ENCODE assay signal across 20 cellular contexts in genomic region chr1:229988534-229988933, GRCh38.
"Had no signal": no experiment of that assay in that cellular context is flagged by ENCODE, and none has a peak within 500 bp of the region (broad histone marks: within the 10 kb centered on the region; RNA-seq: fewer than 3 reads in every experiment).

No MANE protein-coding gene starts in this region.

- H3K9me3 ChIP-seq: esophagus squamous epithelium, neutrophil, right atrium auricular region, stomach, thoracic aorta, transverse colon had no signal

- H3K27ac Mint-ChIP-seq: naive thymus-derived CD8-positive, alpha-beta T cell had no signal

- DNase-seq: effector memory CD4-positive, alpha-beta T cell; esophagus squamous epithelium; foreskin fibroblast; head of caudate nucleus; hypothalamus; kidney glomerular epithelial cell; mammary epithelial cell; naive thymus-derived CD8-positive, alpha-beta T cell; posterior cingulate gyrus; small intestine; stimulated activated CD4-positive, alpha-beta T cell treated with anti-CD3 and anti-CD28 coated beads, Interleukin-12 subunit alpha, Interleukin-12 subunit beta, amount 100 ng/mL, for 4 hours; stimulated activated naive CD4-positive, alpha-beta T cell; stomach; substantia nigra; transverse colon had no signal

- H3K36me3 ChIP-seq: esophagus squamous epithelium, neutrophil, right atrium auricular region, stomach, thoracic aorta, transverse colon had no signal

- H3K4me1 ChIP-seq: esophagus squamous epithelium, right atrium auricular region, stomach had no signal

- H3K27ac ChIP-seq: epithelial cell of prostate, esophagus squamous epithelium, neutrophil, right atrium auricular region, stomach, thoracic aorta, transverse colon had no signal

- H3K4me3 Mint-ChIP-seq: naive thymus-derived CD8-positive, alpha-beta T cell had no signal

- H3K4me3 ChIP-seq: esophagus squamous epithelium, right atrium auricular region, stomach, thoracic aorta, transverse colon had no signal

- ATAC-seq: naive thymus-derived CD8-positive, alpha-beta T cell had no signal

- H3K9me3 Mint-ChIP-seq: naive thymus-derived CD8-positive, alpha-beta T cell had no signal

- H3K36me3 Mint-ChIP-seq: naive thymus-derived CD8-positive, alpha-beta T cell had no signal

- FAIRE-seq: islet of Langerhans, small intestine had no signal

- H3K27me3 ChIP-seq: neutrophil, right atrium auricular region, stomach, transverse colon had no signal
